In the genomic region with DNA sequence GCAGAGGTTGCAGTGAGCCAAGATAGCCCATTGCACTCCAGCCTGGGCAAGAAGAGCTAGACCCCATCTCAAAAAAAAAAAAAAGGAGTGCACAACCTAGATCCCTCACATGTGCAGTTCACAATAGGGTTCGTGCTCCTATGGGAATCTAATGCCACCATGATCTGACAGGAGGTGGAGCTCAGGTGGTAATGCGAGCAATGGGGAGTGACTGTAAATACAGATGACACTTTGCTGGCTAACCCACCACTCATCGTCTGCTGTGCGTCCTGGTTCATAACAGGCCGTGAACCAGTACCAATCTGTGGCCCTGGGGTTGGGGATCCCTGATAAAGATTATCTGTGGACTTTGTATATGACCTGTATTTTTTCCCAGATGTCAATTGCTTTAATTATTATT, we compare ENCODE assay signal across 37 cellular contexts.
"Had no signal": no experiment of that assay in that cellular context is flagged by ENCODE, and none has a peak within 500 bp of the region (broad histone marks: within the 10 kb centered on the region; RNA-seq: fewer than 3 reads in every experiment).

No MANE protein-coding gene starts in this region.

- DNase-seq: activated B cell treated with CpG ODN at 0.5 μM for 24 hours; activated CD4-positive, alpha-beta memory T cell treated with anti-CD3 and anti-CD28 coated beads for 36 hours; activated CD4-positive, alpha-beta T cell treated with anti-CD3 and anti-CD28 coated beads for 4 hours; activated CD4-positive, alpha-beta T cell treated with anti-CD3 and anti-CD28 coated beads, Interleukin-2, amount 10 ng/mL, durations not matched to agents 24 days and 14 days; activated CD4-positive, alpha-beta T cell treated with anti-CD3 and anti-CD28 coated beads, Interleukin-2, amount 50 U/mL, for 1 hour; activated CD4-positive, alpha-beta T cell treated with anti-CD3 and anti-CD28 coated beads, Interleukin-2, amount 50 U/mL, for 4 hours; activated CD4-positive, CD25-positive, alpha-beta regulatory T cell treated with anti-CD3 and anti-CD28 coated beads, Interleukin-2, amount 50 U/mL, for 72 hours; activated CD8-positive, alpha-beta memory T cell treated with anti-CD3 and anti-CD28 coated beads, Interleukin-2, amount 50 U/mL, for 4 hours; activated CD8-positive, alpha-beta T cell treated with anti-CD3 and anti-CD28 coated beads for 36 hours; activated effector memory CD4-positive, alpha-beta T cell treated with anti-CD3 and anti-CD28 coated beads, Interleukin-2, amount 50 U/mL, for 16 hours; activated gamma-delta T cell treated with Interleukin-2 at 50 U/mL for 16 hours; activated naive CD4-positive, alpha-beta T cell; activated naive CD4-positive, alpha-beta T cell treated with anti-CD3 and anti-CD28 coated beads for 36 hours; activated naive CD4-positive, alpha-beta T cell treated with anti-CD3 and anti-CD28 coated beads, Interleukin-2, amount 50 U/mL, for 16 hours; activated naive CD8-positive, alpha-beta T cell treated with anti-CD3 and anti-CD28 coated beads, Interleukin-2, amount 10 ng/mL, durations not matched to agents 7 days and 5 days; activated naive CD8-positive, alpha-beta T cell treated with anti-CD3 and anti-CD28 coated beads, Interleukin-2, amount 50 U/mL, for 24 hours; activated T-cell treated with anti-CD3 and anti-CD28 coated beads for 4 hours; activated T-cell treated with anti-CD3 and anti-CD28 coated beads, Interleukin-2, amount 50 U/mL, for 1 hour; activated T-cell treated with anti-CD3 and anti-CD28 coated beads, Interleukin-2, amount 50 U/mL, for 4 hours; activated T-cell treated with anti-CD3 and anti-CD28 coated beads, Interleukin-2, amount 50 U/mL, for 72 hours; amygdala; anterior cingulate cortex; caudate nucleus; cerebellar nuclear complex; T-helper 1 cell; T-helper 2 cell; T-helper 9 cell had no signal

- H3K4me1 ChIP-seq: ascending aorta had no signal

- H3K27me3 ChIP-seq: ascending aorta, cardiac muscle cell had no signal

- H3K27ac Mint-ChIP-seq: activated B cell treated with CpG ODN at 0.5 μM for 24 hours; activated CD4-positive, alpha-beta memory T cell treated with anti-CD3 and anti-CD28 coated beads for 36 hours; activated CD4-positive, alpha-beta T cell treated with anti-CD3 and anti-CD28 coated beads, Interleukin-2, amount 10 ng/mL, durations not matched to agents 24 days and 14 days; activated CD8-positive, alpha-beta T cell treated with anti-CD3 and anti-CD28 coated beads for 36 hours; activated naive CD4-positive, alpha-beta T cell treated with anti-CD3 and anti-CD28 coated beads for 36 hours; activated naive CD4-positive, alpha-beta T cell treated with anti-CD3 and anti-CD28 coated beads, Interleukin-2, amount 50 U/mL, for 72 hours; activated naive CD8-positive, alpha-beta T cell treated with anti-CD3 and anti-CD28 coated beads, Interleukin-2, amount 10 ng/mL, durations not matched to agents 7 days and 5 days; activated naive CD8-positive, alpha-beta T cell treated with anti-CD3 and anti-CD28 coated beads, Interleukin-2, amount 50 U/mL, for 24 hours; activated T-cell treated with anti-CD3 and anti-CD28 coated beads, Interleukin-2, amount 50 U/mL, for 72 hours; activated T-helper 1 cell treated with anti-CD3 and anti-CD28 coated beads, Interleukin-12 subunit alpha, Interleukin-12 subunit beta, Interleukin-2, Interleukin-4 antibody, amounts not matched to agents 30 ng/mL and 10 ng/mL and 1 ng/mL, durations not matched to agents 14 hours and 24 hours and 36 hours; activated T-helper 17 cell treated with anti-CD3 and anti-CD28 coated beads, Interleukin-2, amount 50 U/mL, for 72 hours; brain; T-helper 1 cell treated with Interleukin-12 subunit alpha and Interleukin-12 subunit beta and Interleukin-4 antibody, amounts not matched to agents 30 μg/mL and 1 μg/mL, for 36 hours; T-helper 2 cell treated with Interferon-gamma antibody and Interleukin-4, amounts not matched to agents 5 μg/mL and 100 μg/mL, for 36 hours had no signal

- H3K4me3 Mint-ChIP-seq: activated B cell treated with CpG ODN at 0.5 μM for 24 hours; activated CD4-positive, alpha-beta memory T cell treated with anti-CD3 and anti-CD28 coated beads for 36 hours; activated CD4-positive, alpha-beta T cell treated with anti-CD3 and anti-CD28 coated beads, Interleukin-2, amount 10 ng/mL, durations not matched to agents 24 days and 14 days; activated CD8-positive, alpha-beta T cell treated with anti-CD3 and anti-CD28 coated beads for 36 hours; activated naive CD4-positive, alpha-beta T cell treated with anti-CD3 and anti-CD28 coated beads for 36 hours; activated naive CD8-positive, alpha-beta T cell treated with anti-CD3 and anti-CD28 coated beads, Interleukin-2, amount 10 ng/mL, durations not matched to agents 7 days and 5 days; activated naive CD8-positive, alpha-beta T cell treated with anti-CD3 and anti-CD28 coated beads, Interleukin-2, amount 50 U/mL, for 24 hours; activated T-cell treated with anti-CD3 and anti-CD28 coated beads, Interleukin-2, amount 50 U/mL, for 4 hours; activated T-cell treated with anti-CD3 and anti-CD28 coated beads, Interleukin-2, amount 50 U/mL, for 72 hours; activated T-helper 1 cell treated with anti-CD3 and anti-CD28 coated beads, Interleukin-12 subunit alpha, Interleukin-12 subunit beta, Interleukin-2, Interleukin-4 antibody, amounts not matched to agents 30 ng/mL and 10 ng/mL and 1 ng/mL, durations not matched to agents 14 hours and 24 hours and 36 hours; activated T-helper 17 cell treated with anti-CD3 and anti-CD28 coated beads, Interleukin-2, amount 50 U/mL, for 72 hours; brain; central memory CD8-positive, alpha-beta T cell; T-helper 1 cell treated with Interleukin-12 subunit alpha and Interleukin-12 subunit beta and Interleukin-4 antibody, amounts not matched to agents 30 μg/mL and 1 μg/mL, for 36 hours; T-helper 2 cell treated with Interferon-gamma antibody and Interleukin-4, amounts not matched to agents 5 μg/mL and 100 μg/mL, for 36 hours had no signal

- H3K9me3 Mint-ChIP-seq: activated B cell treated with CpG ODN at 0.5 μM for 24 hours; activated CD4-positive, alpha-beta memory T cell treated with anti-CD3 and anti-CD28 coated beads for 36 hours; activated CD4-positive, alpha-beta T cell treated with anti-CD3 and anti-CD28 coated beads, Interleukin-2, amount 10 ng/mL, durations not matched to agents 24 days and 14 days; activated CD8-positive, alpha-beta T cell treated with anti-CD3 and anti-CD28 coated beads for 36 hours; activated naive CD4-positive, alpha-beta T cell treated with anti-CD3 and anti-CD28 coated beads for 36 hours; activated naive CD4-positive, alpha-beta T cell treated with anti-CD3 and anti-CD28 coated beads, Interleukin-2, amount 50 U/mL, for 72 hours; activated naive CD8-positive, alpha-beta T cell treated with anti-CD3 and anti-CD28 coated beads, Interleukin-2, amount 10 ng/mL, durations not matched to agents 7 days and 5 days; activated naive CD8-positive, alpha-beta T cell treated with anti-CD3 and anti-CD28 coated beads, Interleukin-2, amount 50 U/mL, for 24 hours; activated T-cell treated with anti-CD3 and anti-CD28 coated beads, Interleukin-2, amount 50 U/mL, for 4 hours; activated T-cell treated with anti-CD3 and anti-CD28 coated beads, Interleukin-2, amount 50 U/mL, for 72 hours; activated T-helper 1 cell treated with anti-CD3 and anti-CD28 coated beads, Interleukin-12 subunit alpha, Interleukin-12 subunit beta, Interleukin-2, Interleukin-4 antibody, amounts not matched to agents 30 ng/mL and 10 ng/mL and 1 ng/mL, durations not matched to agents 14 hours and 24 hours and 36 hours; activated T-helper 17 cell treated with anti-CD3 and anti-CD28 coated beads, Interleukin-2, amount 50 U/mL, for 72 hours; brain; central memory CD8-positive, alpha-beta T cell; T-helper 1 cell treated with Interleukin-12 subunit alpha and Interleukin-12 subunit beta and Interleukin-4 antibody, amounts not matched to agents 30 μg/mL and 1 μg/mL, for 36 hours; T-helper 2 cell treated with Interferon-gamma antibody and Interleukin-4, amounts not matched to agents 5 μg/mL and 100 μg/mL, for 36 hours had no signal

- ATAC-seq: activated CD8-positive, alpha-beta T cell treated with anti-CD3 and anti-CD28 coated beads for 36 hours; activated naive CD4-positive, alpha-beta T cell treated with anti-CD3 and anti-CD28 coated beads, Interleukin-2, amount 50 U/mL, for 72 hours; activated naive CD8-positive, alpha-beta T cell treated with anti-CD3 and anti-CD28 coated beads, Interleukin-2, amount 50 U/mL, for 24 hours; activated T-cell treated with anti-CD3 and anti-CD28 coated beads, Interleukin-2, amount 50 U/mL, for 4 hours; activated T-cell treated with anti-CD3 and anti-CD28 coated beads, Interleukin-2, amount 50 U/mL, for 72 hours; activated T-helper 17 cell treated with anti-CD3 and anti-CD28 coated beads, Interleukin-2, amount 50 U/mL, for 72 hours had no signal

- H3K9me3 ChIP-seq: ascending aorta had no signal

- H3K27ac ChIP-seq: ascending aorta, cardiac muscle cell, VCaP had no signal

- H3K4me3 ChIP-seq: ascending aorta, cardiac muscle cell had no signal

- H3K27me3 Mint-ChIP-seq: activated B cell treated with CpG ODN at 0.5 μM for 24 hours; activated CD4-positive, alpha-beta memory T cell treated with anti-CD3 and anti-CD28 coated beads for 36 hours; activated CD4-positive, alpha-beta T cell treated with anti-CD3 and anti-CD28 coated beads, Interleukin-2, amount 10 ng/mL, durations not matched to agents 24 days and 14 days; activated CD8-positive, alpha-beta T cell treated with anti-CD3 and anti-CD28 coated beads for 36 hours; activated naive CD8-positive, alpha-beta T cell treated with anti-CD3 and anti-CD28 coated beads, Interleukin-2, amount 10 ng/mL, durations not matched to agents 7 days and 5 days; activated naive CD8-positive, alpha-beta T cell treated with anti-CD3 and anti-CD28 coated beads, Interleukin-2, amount 50 U/mL, for 24 hours; activated T-helper 17 cell treated with anti-CD3 and anti-CD28 coated beads, Interleukin-2, amount 50 U/mL, for 72 hours; brain; central memory CD8-positive, alpha-beta T cell had no signal
